ENCODE assay signal across 8 cellular contexts in genomic region chr19:16070366-16070990, GRCh38. TPM values are rescaled to one million over a fixed set of nuclear protein-coding genes. Genes with fewer than 3 reads are reported as not detected.
DNase-seq lines count a peak whose midpoint lies in the region; ATAC-seq lines count a peak whose summit lies in the region.
"Had no signal": no experiment of that assay in that cellular context is flagged by ENCODE, and none has a peak within 500 bp of the region (broad histone marks: within the 10 kb centered on the region; RNA-seq: fewer than 3 reads in every experiment).

No MANE protein-coding gene starts in this region.

- H3K9me3 ChIP-seq in T-helper 17 cell (ENCODE audit: control insufficient read depth, low read length, poor library complexity, severe bottlenecking) (no peaks in the 10 kb centered on the region), adipocyte (ENCODE audit: control insufficient read depth, low read length) (no peaks in the 10 kb centered on the region)

- DNase-seq in H4 (ENCODE audit: low spot score) (peak; percentile 85), T-helper 17 cell (peak; percentile 62 to 81 (median 63)), adipocyte (ENCODE audit: low read depth) (no peak), memory B cell (ENCODE audit: low spot score in 2 of 2) (peak; percentile 68 to 84), NCI-H2196 treated with DMSO at 0.1 percent for 48 hours (lab: John Stamatoyannopoulos, UW; ENCODE audit: unreplicated experiment) (no peak)
- peak; percentile 83 for DNase-seq in stimulated activated naive CD4-positive, alpha-beta T cell treated with Interleukin-2 at 50 U/mL for 16 hours (lab: John Stamatoyannopoulos, UW)

- no peaks in the 10 kb centered on the region for H3K27me3 ChIP-seq in adipocyte (replicated peaks; ENCODE audit: control insufficient read depth, insufficient read depth, low read length)

- no peaks in the 10 kb centered on the region for H3K9me3 Mint-ChIP-seq in memory B cell
- H3K9me3 Mint-ChIP-seq: brain had no signal

- H3K4me1 Mint-ChIP-seq in T-helper 17 cell (peaks cover 35% of the 10 kb centered on the region), memory B cell (peaks cover 15% of the 10 kb centered on the region)

- H3K27ac Mint-ChIP-seq in T-helper 17 cell (no peak overlapping the region), memory B cell (no peak overlapping the region)
- H3K27ac Mint-ChIP-seq: brain had no signal

- peaks cover 33% of the 10 kb centered on the region for H3K4me1 ChIP-seq in adipocyte (ENCODE audit: control insufficient read depth, insufficient read depth, low read length)

- H3K4me3 ChIP-seq in adipocyte (ENCODE audit: low read length) = peak overlapping the region; percentile 82

- no peaks in the 10 kb centered on the region for H3K27me3 Mint-ChIP-seq in T-helper 17 cell
- H3K27me3 Mint-ChIP-seq in memory B cell = no peaks in the 10 kb centered on the region

- H3K4me3 Mint-ChIP-seq in T-helper 17 cell (no peak overlapping the region), memory B cell (peak overlapping the region; percentile 65)
- H3K4me3 Mint-ChIP-seq: brain had no signal

- no peaks in the 10 kb centered on the region for H3K36me3 Mint-ChIP-seq in T-helper 17 cell (ENCODE audit: low read depth)
- H3K36me3 Mint-ChIP-seq in memory B cell = no peaks in the 10 kb centered on the region
- H3K36me3 Mint-ChIP-seq: brain had no signal

- ATAC-seq in T-helper 17 cell (peak; percentile 93), memory B cell (ENCODE audit: low read depth) (peak; percentile 95), HG02870 (IDR thresholded peaks at IDR 0.05; ENCODE audit: unreplicated experiment) (no peak)

- H3K9ac ChIP-seq in adipocyte (ENCODE audit: low read length) = peak overlapping the region; percentile 82

- peaks cover 15% of the 10 kb centered on the region for H3K36me3 ChIP-seq in adipocyte (ENCODE audit: control insufficient read depth, insufficient read depth, low read length, severe bottlenecking)

RNA-seq across cellular contexts. Expression of gene TPM4, which starts 5.8 kb away (rescaled TPM):
- 975 and 1,019 TPM in 2 replicates for total RNA-seq in H4 (2014; rRNA removed; shearing (Covaris generic))
- total RNA-seq in T-helper 17 cell = 100 to 1,000 TPM; 261 to 279 TPM

RNA-seq across cellular contexts. Expression of gene RAB8A, which starts 41.2 kb away (rescaled TPM):
- 134 and 136 TPM in 2 replicates for total RNA-seq in H4 (2014; rRNA removed; shearing (Covaris generic))
- 100 to 1,000 TPM in 1 of 2 donors, 10 to 100 TPM in 1; 97.5 to 105 TPM for total RNA-seq in T-helper 17 cell

Comparison
In these comparisons a context has a peak if more than half of its experiments do, and no peak if none do; other contexts are left out.
1. DNase-seq: peak in H4 (single experiment), T-helper 17 cell (3 of 3), memory B cell (2 of 2) and stimulated activated naive CD4-positive, alpha-beta T cell treated with Interleukin-2 at 50 U/mL for 16 hours (single experiment); none in adipocyte (single experiment) and NCI-H2196 treated with DMSO at 0.1 percent for 48 hours (single experiment).